22 cellular contexts compared by ENCODE assay signal in genomic region chr9:18666987-18667772, GRCh38.
DNase-seq lines count a peak whose midpoint lies in the region; ATAC-seq and TF ChIP-seq lines count a peak whose summit lies in the region.
"Had no signal": no experiment of that assay in that cellular context is flagged by ENCODE, and none has a peak within 500 bp of the region (broad histone marks: within the 10 kb centered on the region; RNA-seq: fewer than 3 reads in every experiment).

No MANE protein-coding gene starts in this region.

- dilution Hi-C loops in IMR-90 (cut with HindIII; ENCODE audit: low sequenced_read_pairs, unreplicated experiment), result no loop called here

- H3K4me3 ChIP-seq in AG09309 (ENCODE audit: control insufficient read depth, low read depth, low read length) (no peak overlapping the region), IMR-90 (ENCODE audit: insufficient read depth, low read depth, low read length) (no peak overlapping the region), astrocyte of the spinal cord (ENCODE audit: low read depth, low read length) (no peak overlapping the region), dorsolateral prefrontal cortex (no peak overlapping the region)
- H3K4me3 ChIP-seq: A549, K562, left lung, thoracic aorta had no signal

- H3K79me1 ChIP-seq in IMR-90 (ENCODE audit: low read depth in 1 of 2, low read length in 2 of 2), result no peaks in the 10 kb centered on the region

- TF ChIP-seq CTCF in AG09309 (IDR thresholded peaks at IDR 0.05; ENCODE audit: control insufficient read depth, insufficient read depth, low read depth, low read length, missing control alignments) (no peak), IMR-90 (conservative IDR thresholded peaks at IDR 0.05; ENCODE audit: low read depth, low read length) (no peak), astrocyte of the spinal cord (IDR thresholded peaks at IDR 0.05; ENCODE audit: low read depth, low read length) (no peak), foreskin keratinocyte (conservative IDR thresholded peaks at IDR 0.05) (no peak), dorsolateral prefrontal cortex (IDR thresholded peaks at IDR 0.05 in 54 of 56, conservative IDR thresholded peaks at IDR 0.05 in 2 of 56; ENCODE audit: low read depth in 1 of 56, partially characterized antibody in 56 of 56) (no peak)

- H3K9me1 ChIP-seq in IMR-90 (ENCODE audit: insufficient read depth, low read length), result no peaks in the 10 kb centered on the region

- intact Hi-C loops in IMR-90 (cut with micrococcal nuclease) (no loop called here), dorsolateral prefrontal cortex (cut with DNase I) (no loop called here)

- CTCF ChIA-PET in IMR-90 (lab: Yijun Ruan, JAX), result interaction anchor here (0.7 kb wide), 1 partner anchor 412 kb away, joined by 3 read pairs; no protein-coding TSS in a partner anchor

- H4K8ac ChIP-seq in IMR-90 (ENCODE audit: low read depth in 2 of 2, low read length in 2 of 2), result no peak overlapping the region

- POLR2A ChIA-PET in IMR-90 (lab: Charles Lee; ENCODE audit: unreplicated experiment), result no interaction called here

- H3K56ac ChIP-seq in IMR-90 (ENCODE audit: extremely low read depth, insufficient read depth, low read length), result no peak overlapping the region

- TF ChIP-seq POLR2A in IMR-90 (IDR thresholded peaks at IDR 0.05; ENCODE audit: low read depth, low read length), result no peak

- H2BK120ac ChIP-seq in IMR-90 (ENCODE audit: low read depth, low read length), result no peak overlapping the region

- no peak overlapping the region for H3K4me2 ChIP-seq in IMR-90 (ENCODE audit: low read depth, low read length)
- H3K4me2 ChIP-seq: A549 had no signal

- no peak overlapping the region for H4K91ac ChIP-seq in IMR-90 (ENCODE audit: insufficient read depth, low read depth, low read length)

- H2AFZ ChIP-seq in IMR-90 (replicated peaks; ENCODE audit: low read length, poor library complexity), result no peak overlapping the region

- no peaks in the 10 kb centered on the region for H4K20me1 ChIP-seq in IMR-90 (ENCODE audit: insufficient read depth, low read length)

- peaks cover 3% of the 10 kb centered on the region for H3K4me1 ChIP-seq in IMR-90 (ENCODE audit: control insufficient read depth, insufficient read depth, low read length)
- no peaks in the 10 kb centered on the region for H3K4me1 ChIP-seq in foreskin keratinocyte
- H3K4me1 ChIP-seq: A549, left lung had no signal

- H3K27ac ChIP-seq in IMR-90 (ENCODE audit: insufficient read depth, low read length) (no peak overlapping the region), foreskin keratinocyte (no peak overlapping the region), dorsolateral prefrontal cortex (no peak overlapping the region)
- H3K27ac ChIP-seq: A549, C4-2B, left lung, neutrophil, thoracic aorta had no signal

- ATAC-seq in IMR-90 (ENCODE audit: low read depth) (no peak), foreskin keratinocyte (peak; percentile 94), GM21526 (IDR thresholded peaks at IDR 0.05; ENCODE audit: low FRiP score, unreplicated experiment) (no peak), HG03520 (IDR thresholded peaks at IDR 0.05; ENCODE audit: unreplicated experiment) (no peak)
- ATAC-seq: A549, K562, left lung had no signal

- H3K9ac ChIP-seq in IMR-90 (ENCODE audit: low read depth, low read length), result no peak overlapping the region

- H3K4ac ChIP-seq in IMR-90 (ENCODE audit: low read depth, low read length), result no peak overlapping the region

- no peak overlapping the region for H2AK9ac ChIP-seq in IMR-90 (replicated peaks; ENCODE audit: low read depth, low read length, poor library complexity)

- H3K36me3 ChIP-seq in IMR-90 (ENCODE audit: control insufficient read depth, insufficient read depth, low read length), result no peaks in the 10 kb centered on the region
- H3K36me3 ChIP-seq: left lung, neutrophil, thoracic aorta had no signal

- H4K5ac ChIP-seq in IMR-90 (ENCODE audit: low read depth, low read length), result no peak overlapping the region

- no peak overlapping the region for H2BK15ac ChIP-seq in IMR-90 (ENCODE audit: low read depth, low read length)

- BruUV-seq in IMR-90 (replicated peaks; lab: Mats Ljungman, UMichigan), result no TSS peak

- no peak overlapping the region for H2AK5ac ChIP-seq in IMR-90 (ENCODE audit: low read depth, low read length)

- no peak overlapping the region for H3K14ac ChIP-seq in IMR-90 (replicated peaks; ENCODE audit: low read depth, low read length)

- no peaks in the 10 kb centered on the region for H3K9me3 ChIP-seq in IMR-90 (ENCODE audit: control insufficient read depth, insufficient read depth, low read length)
- H3K9me3 ChIP-seq: A549, left lung, neutrophil, thoracic aorta had no signal

- H3K23ac ChIP-seq in IMR-90 (ENCODE audit: low read depth, low read length), result no peak overlapping the region

- no CpG with 5 or more reads among the region's 6 CpGs for WGBS in IMR-90 (ENCODE audit: extremely low coverage in 2 of 2, insufficient read length in 1 of 2), 2 experiments

- TF ChIP-seq RAD21 in IMR-90 (IDR thresholded peaks at IDR 0.05; ENCODE audit: low read length), result no peak

- in situ Hi-C loops in IMR-90 (cut with MboI; ENCODE audit: low sequenced_read_pairs), result no loop called here
- in situ Hi-C loops in astrocyte of the spinal cord (cut with HindIII; ENCODE audit: low sequenced_read_pairs), result no loop called here

- DNase-seq in AG09309 (ENCODE audit: low read depth), result peak; percentile 29
- peak; percentile 43 for DNase-seq in IMR-90
- DNase-seq in astrocyte of the spinal cord (ENCODE audit: low read depth, low spot score), result peak; percentile 23
- peak; percentile 42 to 78 for DNase-seq in foreskin keratinocyte
- DNase-seq in stimulated activated naive CD4-positive, alpha-beta T cell (lab: John Stamatoyannopoulos, UW), result no peak
- DNase-seq in dorsolateral prefrontal cortex, result no peak
- DNase-seq: activated CD4-positive, alpha-beta T cell treated with anti-CD3 and anti-CD28 coated beads, Interleukin-2, amount 10 ng/mL, durations not matched to agents 7 days and 5 days; activated gamma-delta T cell treated with Interleukin-2 at 50 U/mL for 16 hours; endodermal cell; left lung; NCI-H1048; NCI-H2107; NCI-H524; SIG-M5; T-helper 1 cell had no signal

- no peak overlapping the region for H2BK5ac ChIP-seq in IMR-90 (ENCODE audit: low read depth, low read length, poor library complexity, severe bottlenecking)

- no peak overlapping the region for H2BK20ac ChIP-seq in IMR-90 (ENCODE audit: low read depth, low read length)

- H3K27me3 ChIP-seq in IMR-90 (ENCODE audit: control insufficient read depth, insufficient read depth, low read length) (no peaks in the 10 kb centered on the region), foreskin keratinocyte (no peaks in the 10 kb centered on the region), dorsolateral prefrontal cortex (no peaks in the 10 kb centered on the region)
- H3K27me3 ChIP-seq: left lung, neutrophil had no signal

- no peak overlapping the region; the same call in 1 of the 2 replicates for H3K18ac ChIP-seq in IMR-90 (ENCODE audit: low read depth, low read length)

TF ChIP-seq in IMR-90, 13 proteins besides CTCF, POLR2A, EP300 and RAD21:
- no peak for TF ChIP-seq MXI1 (IDR thresholded peaks at IDR 0.05; ENCODE audit: borderline replicate concordance, low read depth, low read length)
- no peak for TF ChIP-seq SMC3 (IDR thresholded peaks at IDR 0.05; ENCODE audit: low read depth, low read length)
- no peak for TF ChIP-seq MAFK (IDR thresholded peaks at IDR 0.05; ENCODE audit: low read depth, low read length)
- no peak for TF ChIP-seq RFX5 (IDR thresholded peaks at IDR 0.05; ENCODE audit: low read depth, low read length)
- TF ChIP-seq USF2 (IDR thresholded peaks at IDR 0.05; ENCODE audit: low read depth, low read length), result no peak

Comparison
In these comparisons a context has a peak if more than half of its experiments do, and no peak if none do; other contexts are left out.
1. DNase-seq: peak in AG09309 (single experiment), IMR-90 (single experiment), astrocyte of the spinal cord (single experiment) and foreskin keratinocyte (2 of 2); none in stimulated activated naive CD4-positive, alpha-beta T cell (0 of 6) and dorsolateral prefrontal cortex (0 of 10).